23 cellular contexts compared by ENCODE assay signal in the genomic region with DNA sequence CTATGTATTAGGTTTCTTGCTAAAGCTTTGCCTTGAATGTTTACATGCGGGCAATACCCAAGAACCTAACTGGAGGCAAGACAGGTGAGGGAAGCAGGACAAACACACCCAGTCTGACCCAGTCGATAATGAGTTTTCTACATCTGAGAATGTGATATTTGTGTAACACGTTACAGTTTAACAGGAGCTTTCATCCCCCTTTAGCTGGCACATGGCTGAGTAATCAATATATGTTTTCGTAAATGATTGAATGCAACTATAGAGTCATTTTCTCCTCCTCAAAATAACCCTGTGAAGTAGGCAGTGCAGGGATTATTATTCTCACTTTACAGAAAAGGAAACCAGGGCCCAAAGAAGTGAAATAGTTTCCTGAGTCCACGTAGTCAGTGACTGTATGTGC.
"Had no signal": no experiment of that assay in that cellular context is flagged by ENCODE, and none has a peak within 500 bp of the region (broad histone marks: within the 10 kb centered on the region; RNA-seq: fewer than 3 reads in every experiment).

No MANE protein-coding gene starts in this region.

- H3K4me3 Mint-ChIP-seq: activated CD8-positive, alpha-beta T cell treated with anti-CD3 and anti-CD28 coated beads, Interleukin-2, amount 10 ng/mL, durations not matched to agents 7 days and 5 days; activated naive CD4-positive, alpha-beta T cell treated with anti-CD3 and anti-CD28 coated beads, Interleukin-2, amount 50 U/mL, for 24 hours; activated T-helper 1 cell treated with anti-CD3 and anti-CD28 coated beads, Interleukin-12 subunit alpha, Interleukin-12 subunit beta, Interleukin-2, Interleukin-4 antibody, amounts not matched to agents 30 ng/mL and 10 ng/mL and 1 ng/mL, durations not matched to agents 14 hours and 24 hours and 36 hours; naive B cell had no signal

- FAIRE-seq: TTC549 had no signal

- H3K27ac Mint-ChIP-seq: activated CD8-positive, alpha-beta T cell treated with anti-CD3 and anti-CD28 coated beads, Interleukin-2, amount 10 ng/mL, durations not matched to agents 7 days and 5 days; activated naive CD4-positive, alpha-beta T cell treated with anti-CD3 and anti-CD28 coated beads, Interleukin-2, amount 50 U/mL, for 24 hours; activated T-helper 1 cell treated with anti-CD3 and anti-CD28 coated beads, Interleukin-12 subunit alpha, Interleukin-12 subunit beta, Interleukin-2, Interleukin-4 antibody, amounts not matched to agents 30 ng/mL and 10 ng/mL and 1 ng/mL, durations not matched to agents 14 hours and 24 hours and 36 hours had no signal

- H3K9me3 Mint-ChIP-seq: activated naive CD4-positive, alpha-beta T cell treated with anti-CD3 and anti-CD28 coated beads, Interleukin-2, amount 50 U/mL, for 24 hours; activated T-helper 1 cell treated with anti-CD3 and anti-CD28 coated beads, Interleukin-12 subunit alpha, Interleukin-12 subunit beta, Interleukin-2, Interleukin-4 antibody, amounts not matched to agents 30 ng/mL and 10 ng/mL and 1 ng/mL, durations not matched to agents 14 hours and 24 hours and 36 hours; naive B cell had no signal

- H3K36me3 Mint-ChIP-seq: activated naive CD4-positive, alpha-beta T cell treated with anti-CD3 and anti-CD28 coated beads, Interleukin-2, amount 50 U/mL, for 24 hours; naive B cell had no signal

- DNase-seq: activated CD4-positive, alpha-beta T cell treated with anti-CD3 and anti-CD28 coated beads for 1 hour; activated CD4-positive, alpha-beta T cell treated with anti-CD3 and anti-CD28 coated beads, Interleukin-2, amount 50 U/mL, for 1 hour; activated CD8-positive, alpha-beta T cell treated with anti-CD3 and anti-CD28 coated beads, Interleukin-2, amount 10 ng/mL, durations not matched to agents 7 days and 5 days; activated gamma-delta T cell treated with Interleukin-2 at 50 U/mL for 16 hours; aorta; caudate nucleus; effector memory CD4-positive, alpha-beta T cell; foreskin melanocyte; hippocampal formation; mesendoderm; mucosa of descending colon; naive B cell; nucleus accumbens; posterior cingulate gyrus; sigmoid colon; stimulated activated CD4-positive, alpha-beta T cell treated with anti-CD3 and anti-CD28 coated beads, Interleukin-2, amount 100 ng/mL, for 48 hours; stimulated activated naive CD4-positive, alpha-beta T cell treated with Interleukin-2 at 50 U/mL for 16 hours; T-helper 1 cell; thyroid gland had no signal

- H3K4me1 Mint-ChIP-seq: activated naive CD4-positive, alpha-beta T cell treated with anti-CD3 and anti-CD28 coated beads, Interleukin-2, amount 50 U/mL, for 24 hours had no signal

- ATAC-seq: activated CD8-positive, alpha-beta T cell treated with anti-CD3 and anti-CD28 coated beads, Interleukin-2, amount 10 ng/mL, durations not matched to agents 7 days and 5 days; esophagus mucosa; mucosa of descending colon had no signal
